Comparison of ENCODE assay signal across 21 cellular contexts in genomic region chr19:18745931-18746330, GRCh38. TPM values are rescaled to one million over a fixed set of nuclear protein-coding genes. Genes with fewer than 3 reads are reported as not detected.
"Had no signal": no experiment of that assay in that cellular context is flagged by ENCODE, and none has a peak within 500 bp of the region (broad histone marks: within the 10 kb centered on the region; RNA-seq: fewer than 3 reads in every experiment).

No MANE protein-coding gene starts in this region.

- H3K36me3 ChIP-seq: pancreas had no signal

- H2AFZ ChIP-seq: hepatocyte had no signal

- H3K27me3 Mint-ChIP-seq: naive B cell; progenitor cell of endocrine pancreas; stimulated activated naive CD8-positive, alpha-beta T cell treated with anti-CD3 and anti-CD28 coated beads, Interleukin-15, Interleukin-2, amounts not matched to agents 100 ng/mL and 50 ng/mL, for 24 hours had no signal

- H3K9me3 Mint-ChIP-seq: naive B cell; neural crest cell; stimulated activated effector memory CD8-positive, alpha-beta T cell treated with anti-CD3 and anti-CD28 coated beads, Interleukin-12 subunit alpha, Interleukin-12 subunit beta, amount 100 ng/mL, for 72 hours; stimulated activated naive CD8-positive, alpha-beta T cell treated with anti-CD3 and anti-CD28 coated beads, Interleukin-15, Interleukin-2, amounts not matched to agents 100 ng/mL and 50 ng/mL, for 24 hours had no signal

- H3K27ac Mint-ChIP-seq: naive B cell; progenitor cell of endocrine pancreas; stimulated activated effector memory CD8-positive, alpha-beta T cell treated with anti-CD3 and anti-CD28 coated beads, Interleukin-12 subunit alpha, Interleukin-12 subunit beta, amount 100 ng/mL, for 72 hours; stimulated activated naive CD8-positive, alpha-beta T cell treated with anti-CD3 and anti-CD28 coated beads, Interleukin-15, Interleukin-2, amounts not matched to agents 100 ng/mL and 50 ng/mL, for 24 hours had no signal

- H3K9me3 ChIP-seq: pancreas, tibial nerve, upper lobe of right lung, vagina had no signal

- H3K27me3 ChIP-seq: hepatocyte, pancreas, tibial nerve, upper lobe of right lung, vagina had no signal

- ATAC-seq: foreskin keratinocyte; left colon; pancreas; stimulated activated effector memory CD8-positive, alpha-beta T cell treated with anti-CD3 and anti-CD28 coated beads, Interleukin-12 subunit alpha, Interleukin-12 subunit beta, amount 100 ng/mL, for 72 hours; upper lobe of right lung had no signal

- H3K4me1 ChIP-seq: foreskin keratinocyte had no signal

- H3K36me3 Mint-ChIP-seq: stimulated activated effector memory CD8-positive, alpha-beta T cell treated with anti-CD3 and anti-CD28 coated beads, Interleukin-12 subunit alpha, Interleukin-12 subunit beta, amount 100 ng/mL, for 72 hours had no signal

- DNase-seq: dermis blood vessel endothelial cell; erythroblast; foreskin keratinocyte; head of caudate nucleus; kidney; left colon; mesendoderm; naive B cell; stimulated activated CD4-positive, alpha-beta T cell treated with anti-CD3 and anti-CD28 coated beads, Interleukin-4, amount 100 ng/mL, for 1 hour; stimulated activated CD8-positive, alpha-beta memory T cell treated with anti-CD3 and anti-CD28 coated beads, Interleukin-4, amount 100 ng/mL, for 48 hours; upper lobe of right lung had no signal

- H3K4me1 Mint-ChIP-seq: stimulated activated effector memory CD8-positive, alpha-beta T cell treated with anti-CD3 and anti-CD28 coated beads, Interleukin-12 subunit alpha, Interleukin-12 subunit beta, amount 100 ng/mL, for 72 hours had no signal

- H3K27ac ChIP-seq: foreskin keratinocyte, hepatocyte, pancreas, tibial nerve, upper lobe of right lung, vagina had no signal

- H3K4me3 Mint-ChIP-seq: neural crest cell; stimulated activated effector memory CD8-positive, alpha-beta T cell treated with anti-CD3 and anti-CD28 coated beads, Interleukin-12 subunit alpha, Interleukin-12 subunit beta, amount 100 ng/mL, for 72 hours; stimulated activated naive CD8-positive, alpha-beta T cell treated with anti-CD3 and anti-CD28 coated beads, Interleukin-15, Interleukin-2, amounts not matched to agents 100 ng/mL and 50 ng/mL, for 24 hours had no signal

- H3K4me3 ChIP-seq: hepatocyte, pancreas, tibial nerve, upper lobe of right lung, vagina had no signal

- H3K79me2 ChIP-seq: hepatocyte had no signal

RNA-seq across cellular contexts. Expression of gene COMP, which starts 45.2 kb away (rescaled TPM):
- total RNA-seq: dermis blood vessel endothelial cell, endothelial cell of umbilical vein, foreskin keratinocyte, left colon, lung microvascular endothelial cell, neural crest cell had no signal
- polyA plus RNA-seq: endothelial cell of umbilical vein, foreskin keratinocyte had no signal
